16 cellular contexts compared by ENCODE assay signal in genomic region chr22:32175751-32176644, GRCh38. TPM values are rescaled to one million over a fixed set of nuclear protein-coding genes. Genes with fewer than 3 reads are reported as not detected.
DNase-seq lines count a peak whose midpoint lies in the region; ATAC-seq and TF ChIP-seq lines count a peak whose summit lies in the region.
"Had no signal": no experiment of that assay in that cellular context is flagged by ENCODE, and none has a peak within 500 bp of the region (broad histone marks: within the 10 kb centered on the region; RNA-seq: fewer than 3 reads in every experiment).

No MANE protein-coding gene starts in this region.

- H3K36me3 Mint-ChIP-seq in activated naive CD4-positive, alpha-beta T cell treated with anti-CD3 and anti-CD28 coated beads for 36 hours (ENCODE audit: low read depth), result no peaks in the 10 kb centered on the region
- H3K36me3 Mint-ChIP-seq in T-cell, result no peaks in the 10 kb centered on the region
- no peaks in the 10 kb centered on the region for H3K36me3 Mint-ChIP-seq in stimulated activated effector memory CD8-positive, alpha-beta T cell treated with anti-CD3 and anti-CD28 coated beads, Interleukin-12 subunit alpha, Interleukin-12 subunit beta, amount 100 ng/mL, for 72 hours
- H3K36me3 Mint-ChIP-seq: activated naive CD8-positive, alpha-beta T cell had no signal

- no peaks in the 10 kb centered on the region for H3K36me3 ChIP-seq in hepatocyte (replicated peaks; ENCODE audit: insufficient read depth, low read depth)
- H3K36me3 ChIP-seq: HAP-1, right lobe of liver, uterus had no signal

- no peaks in the 10 kb centered on the region for H3K9me2 ChIP-seq in hepatocyte (replicated peaks; ENCODE audit: insufficient read depth)

- H3K4me3 Mint-ChIP-seq in activated naive CD4-positive, alpha-beta T cell treated with anti-CD3 and anti-CD28 coated beads for 36 hours, result no peak overlapping the region
- peak overlapping the region in 2 of 3 donors; percentile 37 to 51 for H3K4me3 Mint-ChIP-seq in T-cell
- H3K4me3 Mint-ChIP-seq in stimulated activated effector memory CD8-positive, alpha-beta T cell treated with anti-CD3 and anti-CD28 coated beads, Interleukin-12 subunit alpha, Interleukin-12 subunit beta, amount 100 ng/mL, for 72 hours, result peak overlapping the region; percentile 36
- H3K4me3 Mint-ChIP-seq: activated naive CD8-positive, alpha-beta T cell had no signal

- no peak overlapping the region for H3K27ac ChIP-seq in hepatocyte
- H3K27ac ChIP-seq: right lobe of liver, uterus had no signal

- POLR2A ChIA-PET in T-cell (lab: Charles Lee), result no interaction called here

- peak overlapping the region; percentile 76 for H3K4me2 ChIP-seq in hepatocyte

- no peak overlapping the region for H2AFZ ChIP-seq in hepatocyte

- ATAC-seq in T-cell (replicated peaks in 1 of 4) (peak in 3 of 4 experiments; percentile 23 to 47 (median 34)), GM19035 (IDR thresholded peaks at IDR 0.05; ENCODE audit: unreplicated experiment) (no peak)
- ATAC-seq in stimulated activated effector memory CD8-positive, alpha-beta T cell treated with anti-CD3 and anti-CD28 coated beads, Interleukin-12 subunit alpha, Interleukin-12 subunit beta, amount 100 ng/mL, for 72 hours, result peak; percentile 28

- intact Hi-C loops in activated naive CD4-positive, alpha-beta T cell treated with anti-CD3 and anti-CD28 coated beads for 36 hours (cut with micrococcal nuclease), result loop anchor here (5.0 kb wide), 1 partner anchor 199 kb away; no protein-coding TSS in a partner anchor
- intact Hi-C loops in posterior vena cava (cut with DNase I), result no loop called here

- 9% methylated on average over 63 of the region's 71 CpGs for WGBS in hepatocyte (ENCODE audit: low lambda C conversion rate, missing lambda C conversion rate)

- H3K9me3 Mint-ChIP-seq in activated naive CD4-positive, alpha-beta T cell treated with anti-CD3 and anti-CD28 coated beads for 36 hours, result no peaks in the 10 kb centered on the region
- H3K9me3 Mint-ChIP-seq in T-cell, result no peaks in the 10 kb centered on the region
- no peaks in the 10 kb centered on the region for H3K9me3 Mint-ChIP-seq in stimulated activated effector memory CD8-positive, alpha-beta T cell treated with anti-CD3 and anti-CD28 coated beads, Interleukin-12 subunit alpha, Interleukin-12 subunit beta, amount 100 ng/mL, for 72 hours

- H3K4me1 ChIP-seq in hepatocyte (ENCODE audit: insufficient read depth), result no peaks in the 10 kb centered on the region
- H3K4me1 ChIP-seq: HAP-1, right lobe of liver, uterus had no signal

- no peak for TF ChIP-seq CTCF in hepatocyte (IDR thresholded peaks at IDR 0.05; ENCODE audit: poor library complexity)

- DNase-seq in activated naive CD4-positive, alpha-beta T cell treated with anti-CD3 and anti-CD28 coated beads for 36 hours, result peak; percentile 5
- no peak for DNase-seq in activated naive CD4-positive, alpha-beta T cell (lab: John Stamatoyannopoulos, UW)
- DNase-seq in T-cell (no peak), hepatocyte (ENCODE audit: low spot score) (no peak), posterior vena cava (ENCODE audit: low spot score) (no peak), DMS79 treated with DMSO at 0.1 percent for 48 hours (lab: John Stamatoyannopoulos, UW) (no peak)
- no peak for DNase-seq in stimulated activated effector memory CD8-positive, alpha-beta T cell treated with anti-CD3 and anti-CD28 coated beads, Interleukin-12 subunit alpha, Interleukin-12 subunit beta, amount 100 ng/mL, for 72 hours (ENCODE audit: low spot score in 2 of 2)
- DNase-seq: C1 segment of cervical spinal cord; effector CD4-positive, alpha-beta T cell; NCI-H446; right lobe of liver; uterus had no signal

- H3K79me2 ChIP-seq in hepatocyte, result no peaks in the 10 kb centered on the region

- no peak overlapping the region for H3K4me3 ChIP-seq in hepatocyte
- H3K4me3 ChIP-seq: HAP-1, right lobe of liver, uterus had no signal

- peaks cover 59% of the 10 kb centered on the region for H3K27me3 ChIP-seq in hepatocyte
- H3K27me3 ChIP-seq: uterus had no signal

- CTCF ChIA-PET in activated naive CD4-positive, alpha-beta T cell treated with anti-CD3 and anti-CD28 coated beads for 36 hours (lab: Charles Lee), result no interaction called here
- CTCF ChIA-PET in T-cell (lab: Charles Lee), result no interaction called here

- H4K20me1 ChIP-seq in hepatocyte (ENCODE audit: insufficient read depth, poor library complexity, severe bottlenecking), result no peaks in the 10 kb centered on the region

- no peak overlapping the region for H3K27ac Mint-ChIP-seq in activated naive CD4-positive, alpha-beta T cell treated with anti-CD3 and anti-CD28 coated beads for 36 hours
- no peak overlapping the region for H3K27ac Mint-ChIP-seq in T-cell
- no peak overlapping the region for H3K27ac Mint-ChIP-seq in stimulated activated effector memory CD8-positive, alpha-beta T cell treated with anti-CD3 and anti-CD28 coated beads, Interleukin-12 subunit alpha, Interleukin-12 subunit beta, amount 100 ng/mL, for 72 hours
- H3K27ac Mint-ChIP-seq: activated naive CD8-positive, alpha-beta T cell had no signal

- H3K4me1 Mint-ChIP-seq in activated naive CD4-positive, alpha-beta T cell treated with anti-CD3 and anti-CD28 coated beads for 36 hours (ENCODE audit: low read depth), result no peaks in the 10 kb centered on the region
- peaks cover 0 to 3% (median 2%) of the 10 kb centered on the region in 3 donors for H3K4me1 Mint-ChIP-seq in T-cell
- H3K4me1 Mint-ChIP-seq in stimulated activated effector memory CD8-positive, alpha-beta T cell treated with anti-CD3 and anti-CD28 coated beads, Interleukin-12 subunit alpha, Interleukin-12 subunit beta, amount 100 ng/mL, for 72 hours, result no peaks in the 10 kb centered on the region

- H3K9me3 ChIP-seq in hepatocyte (ENCODE audit: low read depth), result no peaks in the 10 kb centered on the region
- H3K9me3 ChIP-seq: HAP-1, right lobe of liver, uterus had no signal

- peaks cover 26% of the 10 kb centered on the region for H3K27me3 Mint-ChIP-seq in activated naive CD4-positive, alpha-beta T cell treated with anti-CD3 and anti-CD28 coated beads for 36 hours (ENCODE audit: low read depth)
- peaks cover 30 to 47% of the 10 kb centered on the region in 2 donors for H3K27me3 Mint-ChIP-seq in T-cell

RNA-seq across cellular contexts. Expression of gene C22orf42, which starts 16.9 kb away (rescaled TPM):
- not detected for total RNA-seq in activated naive CD4-positive, alpha-beta T cell treated with anti-CD3 and anti-CD28 coated beads for 36 hours
- total RNA-seq in T-cell (not detected), hepatocyte (not detected in 2 replicates), posterior vena cava (not detected)
- polyA plus RNA-seq in hepatocyte, result not detected in 2 replicates
- total RNA-seq: mucosa of gallbladder, right lobe of liver, uterus had no signal

RNA-seq across cellular contexts. Expression of gene RFPL2, which starts 28.9 kb away (rescaled TPM):
- total RNA-seq in activated naive CD4-positive, alpha-beta T cell treated with anti-CD3 and anti-CD28 coated beads for 36 hours, result not detected
- total RNA-seq in T-cell (1 to 10 TPM in 3 of 5 donors, under 1 TPM in 2; 0.16 to 1.8 (median 1.1) TPM), hepatocyte (0.48 and 0.97 TPM in 2 replicates), posterior vena cava (not detected)
- 0.62 TPM in 1 of 2 replicates, not detected in the other for polyA plus RNA-seq in hepatocyte
- total RNA-seq: uterus had no signal
